8 cellular contexts compared by ENCODE assay signal in genomic region chr2:186486651-186487647, GRCh38.
DNase-seq lines count a peak whose midpoint lies in the region; ATAC-seq lines count a peak whose summit lies in the region.

No MANE protein-coding gene starts in this region.

- H3K27ac ChIP-seq in substantia nigra (ENCODE audit: low read depth, low read length, poor library complexity, severe bottlenecking) = peak overlapping the region; percentile 87

- DNase-seq in NCI-H2107 treated with DMSO at 0.1 percent for 48 hours (lab: John Stamatoyannopoulos, UW; ENCODE audit: unreplicated experiment) = peak; percentile 28
- no peak for DNase-seq in NCI-H2107 (lab: John Stamatoyannopoulos, UW)
- peak; percentile 93 for DNase-seq in NAMALWA (ENCODE audit: low spot score)
- peak; percentile 49 for DNase-seq in astrocyte of the hippocampus (ENCODE audit: low read depth, low spot score)
- peak; percentile 15 for DNase-seq in kidney tubule cell (ENCODE audit: low spot score)
- peak in 1 of 49 donors; percentile 18 for DNase-seq in substantia nigra (lab: John Stamatoyannopoulos, UW)
- no peak for DNase-seq in AG20443 (ENCODE audit: low spot score)

- ATAC-seq in HG03378 (IDR thresholded peaks at IDR 0.05; ENCODE audit: unreplicated experiment) = no peak

Comparison
In these comparisons a context has a peak if more than half of its experiments do, and no peak if none do; other contexts are left out.
1. DNase-seq: peak in NCI-H2107 treated with DMSO at 0.1 percent for 48 hours (single experiment), NAMALWA (single experiment), astrocyte of the hippocampus (single experiment) and kidney tubule cell (single experiment); none in NCI-H2107 (single experiment) and AG20443 (single experiment).